1 cellular context compared by ENCODE assay signal in the genomic region with DNA sequence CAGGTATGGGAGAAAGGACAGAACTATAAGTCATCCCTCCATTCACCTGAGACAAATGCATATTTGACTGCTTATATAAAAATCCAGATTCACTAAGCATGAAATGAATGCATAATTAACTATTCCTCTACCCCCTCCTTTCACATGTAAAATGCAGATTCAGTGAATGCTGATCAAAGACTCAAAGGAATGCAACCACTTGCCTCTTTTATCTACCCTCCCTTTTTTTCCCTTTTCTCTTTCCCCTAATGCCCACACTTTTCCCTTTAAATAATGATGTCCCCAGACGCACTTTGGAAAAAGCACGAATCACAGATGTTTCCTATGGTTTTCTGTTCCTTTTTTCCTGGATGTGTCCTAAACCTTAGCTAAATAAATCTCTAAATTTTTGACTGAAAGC.
TF ChIP-seq lines count a peak whose summit lies in the region.

No MANE protein-coding gene starts in this region.

TF ChIP-seq in H1, 55 proteins besides CTCF, POLR2A, EP300 and RAD21:
- TF ChIP-seq POU5F1 (IDR thresholded peaks at IDR 0.05; ENCODE audit: low read depth, low read length): 0 out of 2 replicates have a peak, but pooled peaks have one; percentile 15
- TF ChIP-seq, protein P1, sequence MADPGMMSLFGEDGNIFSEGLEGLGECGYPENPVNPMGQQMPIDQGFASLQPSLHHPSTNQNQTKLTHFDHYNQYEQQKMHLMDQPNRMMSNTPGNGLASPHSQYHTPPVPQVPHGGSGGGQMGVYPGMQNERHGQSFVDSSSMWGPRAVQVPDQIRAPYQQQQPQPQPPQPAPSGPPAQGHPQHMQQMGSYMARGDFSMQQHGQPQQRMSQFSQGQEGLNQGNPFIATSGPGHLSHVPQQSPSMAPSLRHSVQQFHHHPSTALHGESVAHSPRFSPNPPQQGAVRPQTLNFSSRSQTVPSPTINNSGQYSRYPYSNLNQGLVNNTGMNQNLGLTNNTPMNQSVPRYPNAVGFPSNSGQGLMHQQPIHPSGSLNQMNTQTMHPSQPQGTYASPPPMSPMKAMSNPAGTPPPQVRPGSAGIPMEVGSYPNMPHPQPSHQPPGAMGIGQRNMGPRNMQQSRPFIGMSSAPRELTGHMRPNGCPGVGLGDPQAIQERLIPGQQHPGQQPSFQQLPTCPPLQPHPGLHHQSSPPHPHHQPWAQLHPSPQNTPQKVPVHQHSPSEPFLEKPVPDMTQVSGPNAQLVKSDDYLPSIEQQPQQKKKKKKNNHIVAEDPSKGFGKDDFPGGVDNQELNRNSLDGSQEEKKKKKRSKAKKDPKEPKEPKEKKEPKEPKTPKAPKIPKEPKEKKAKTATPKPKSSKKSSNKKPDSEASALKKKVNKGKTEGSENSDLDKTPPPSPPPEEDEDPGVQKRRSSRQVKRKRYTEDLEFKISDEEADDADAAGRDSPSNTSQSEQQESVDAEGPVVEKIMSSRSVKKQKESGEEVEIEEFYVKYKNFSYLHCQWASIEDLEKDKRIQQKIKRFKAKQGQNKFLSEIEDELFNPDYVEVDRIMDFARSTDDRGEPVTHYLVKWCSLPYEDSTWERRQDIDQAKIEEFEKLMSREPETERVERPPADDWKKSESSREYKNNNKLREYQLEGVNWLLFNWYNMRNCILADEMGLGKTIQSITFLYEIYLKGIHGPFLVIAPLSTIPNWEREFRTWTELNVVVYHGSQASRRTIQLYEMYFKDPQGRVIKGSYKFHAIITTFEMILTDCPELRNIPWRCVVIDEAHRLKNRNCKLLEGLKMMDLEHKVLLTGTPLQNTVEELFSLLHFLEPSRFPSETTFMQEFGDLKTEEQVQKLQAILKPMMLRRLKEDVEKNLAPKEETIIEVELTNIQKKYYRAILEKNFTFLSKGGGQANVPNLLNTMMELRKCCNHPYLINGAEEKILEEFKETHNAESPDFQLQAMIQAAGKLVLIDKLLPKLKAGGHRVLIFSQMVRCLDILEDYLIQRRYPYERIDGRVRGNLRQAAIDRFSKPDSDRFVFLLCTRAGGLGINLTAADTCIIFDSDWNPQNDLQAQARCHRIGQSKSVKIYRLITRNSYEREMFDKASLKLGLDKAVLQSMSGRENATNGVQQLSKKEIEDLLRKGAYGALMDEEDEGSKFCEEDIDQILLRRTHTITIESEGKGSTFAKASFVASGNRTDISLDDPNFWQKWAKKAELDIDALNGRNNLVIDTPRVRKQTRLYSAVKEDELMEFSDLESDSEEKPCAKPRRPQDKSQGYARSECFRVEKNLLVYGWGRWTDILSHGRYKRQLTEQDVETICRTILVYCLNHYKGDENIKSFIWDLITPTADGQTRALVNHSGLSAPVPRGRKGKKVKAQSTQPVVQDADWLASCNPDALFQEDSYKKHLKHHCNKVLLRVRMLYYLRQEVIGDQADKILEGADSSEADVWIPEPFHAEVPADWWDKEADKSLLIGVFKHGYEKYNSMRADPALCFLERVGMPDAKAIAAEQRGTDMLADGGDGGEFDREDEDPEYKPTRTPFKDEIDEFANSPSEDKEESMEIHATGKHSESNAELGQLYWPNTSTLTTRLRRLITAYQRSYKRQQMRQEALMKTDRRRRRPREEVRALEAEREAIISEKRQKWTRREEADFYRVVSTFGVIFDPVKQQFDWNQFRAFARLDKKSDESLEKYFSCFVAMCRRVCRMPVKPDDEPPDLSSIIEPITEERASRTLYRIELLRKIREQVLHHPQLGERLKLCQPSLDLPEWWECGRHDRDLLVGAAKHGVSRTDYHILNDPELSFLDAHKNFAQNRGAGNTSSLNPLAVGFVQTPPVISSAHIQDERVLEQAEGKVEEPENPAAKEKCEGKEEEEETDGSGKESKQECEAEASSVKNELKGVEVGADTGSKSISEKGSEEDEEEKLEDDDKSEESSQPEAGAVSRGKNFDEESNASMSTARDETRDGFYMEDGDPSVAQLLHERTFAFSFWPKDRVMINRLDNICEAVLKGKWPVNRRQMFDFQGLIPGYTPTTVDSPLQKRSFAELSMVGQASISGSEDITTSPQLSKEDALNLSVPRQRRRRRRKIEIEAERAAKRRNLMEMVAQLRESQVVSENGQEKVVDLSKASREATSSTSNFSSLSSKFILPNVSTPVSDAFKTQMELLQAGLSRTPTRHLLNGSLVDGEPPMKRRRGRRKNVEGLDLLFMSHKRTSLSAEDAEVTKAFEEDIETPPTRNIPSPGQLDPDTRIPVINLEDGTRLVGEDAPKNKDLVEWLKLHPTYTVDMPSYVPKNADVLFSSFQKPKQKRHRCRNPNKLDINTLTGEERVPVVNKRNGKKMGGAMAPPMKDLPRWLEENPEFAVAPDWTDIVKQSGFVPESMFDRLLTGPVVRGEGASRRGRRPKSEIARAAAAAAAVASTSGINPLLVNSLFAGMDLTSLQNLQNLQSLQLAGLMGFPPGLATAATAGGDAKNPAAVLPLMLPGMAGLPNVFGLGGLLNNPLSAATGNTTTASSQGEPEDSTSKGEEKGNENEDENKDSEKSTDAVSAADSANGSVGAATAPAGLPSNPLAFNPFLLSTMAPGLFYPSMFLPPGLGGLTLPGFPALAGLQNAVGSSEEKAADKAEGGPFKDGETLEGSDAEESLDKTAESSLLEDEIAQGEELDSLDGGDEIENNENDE (IDR thresholded peaks at IDR 0.05; ENCODE audit: insufficient replicate concordance, low read length): peak; percentile 76
- no peak for TF ChIP-seq CHD2 (IDR thresholded peaks at IDR 0.05; ENCODE audit: low read length)
